ENCODE assay signal across 9 cellular contexts in the genomic region with DNA sequence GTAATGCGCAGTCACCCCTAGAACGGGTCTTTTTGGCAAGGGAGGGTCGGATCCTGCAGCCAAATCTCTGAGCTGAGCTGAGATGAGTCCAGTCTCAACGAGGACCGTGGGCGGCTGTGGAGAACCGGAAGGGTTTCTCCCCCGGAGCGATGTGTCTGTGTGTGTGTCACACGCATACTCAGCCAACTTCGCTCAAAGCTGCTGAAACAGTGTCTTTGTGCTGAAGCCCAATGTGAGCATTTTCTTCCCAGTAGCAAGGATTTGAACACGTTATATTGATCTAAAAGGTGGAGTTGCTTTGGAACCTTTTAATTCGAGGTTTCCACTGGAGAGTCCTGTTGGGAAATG. TPM values are rescaled to one million over a fixed set of nuclear protein-coding genes. Genes with fewer than 3 reads are reported as not detected.
DNase-seq lines count a peak whose midpoint lies in the region; ATAC-seq, FAIRE-seq and TF ChIP-seq lines count a peak whose summit lies in the region.
"Had no signal": no experiment of that assay in that cellular context is flagged by ENCODE, and none has a peak within 500 bp of the region (broad histone marks: within the 10 kb centered on the region; RNA-seq: fewer than 3 reads in every experiment).

No MANE protein-coding gene starts in this region.

- intact Hi-C loops in lower leg skin (cut with DNase I; ENCODE audit: low total_unique reads) (no loop called here), aorta (cut with DNase I) (no loop called here)

- in situ Hi-C loops in brain microvascular endothelial cell (cut with HindIII; ENCODE audit: low pct_ligation_motif_present, low sequenced_read_pairs), result no loop called here

- peak overlapping the region; percentile 89 to 100 for H3K27ac ChIP-seq in A549
- H3K27ac ChIP-seq in brain microvascular endothelial cell, result no peak overlapping the region
- H3K27ac ChIP-seq in aorta (ENCODE audit: low read depth in 1 of 2, low read length in 2 of 2), result no peak overlapping the region

- TF ChIP-seq EP300 in A549 (IDR thresholded peaks at IDR 0.05), result no peak

- peaks cover 33% of the 10 kb centered on the region for H3K27me3 ChIP-seq in H7 (ENCODE audit: control insufficient read depth, insufficient read depth, low read length)
- peaks cover 8% of the 10 kb centered on the region for H3K27me3 ChIP-seq in brain microvascular endothelial cell (replicated peaks)
- no peaks in the 10 kb centered on the region for H3K27me3 ChIP-seq in aorta (ENCODE audit: control insufficient read depth in 1 of 2, insufficient read depth in 2 of 2, low read length in 1 of 2)

- H3K36me3 ChIP-seq in H7 (replicated peaks; ENCODE audit: control insufficient read depth, insufficient read depth, low read length) (no peaks in the 10 kb centered on the region; the same call in 1 of the 2 replicates), brain microvascular endothelial cell (replicated peaks) (no peaks in the 10 kb centered on the region), aorta (ENCODE audit: control insufficient read depth in 1 of 2, insufficient read depth in 2 of 2, low read length in 1 of 2) (no peaks in the 10 kb centered on the region)

- FAIRE-seq in A549 (lab: Jason Lieb, UNC), result no peak
- FAIRE-seq: islet of Langerhans had no signal

- TF ChIP-seq RAD21 in A549 (conservative IDR thresholded peaks at IDR 0.05 in 1 of 2, IDR thresholded peaks at IDR 0.05 in 1 of 2), result no peak

- WGBS in A549 (ENCODE audit: missing lambda C conversion rate), result 3% methylated on average over 9 of the region's 13 CpGs
- WGBS in lower leg skin, 2 donors, result 1 to 5% methylated on average over 12 to 13 of the region's 13 CpGs
- 13 to 16% methylated on average over 13 of the region's 13 CpGs for WGBS in aorta, 2 donors

- TF ChIP-seq POLR2A in A549 (IDR thresholded peaks at IDR 0.05; ENCODE audit: low read length) (no peak), lower leg skin (IDR thresholded peaks at IDR 0.05) (no peak)

- TF ChIP-seq CTCF in A549 (IDR thresholded peaks at IDR 0.05) (no peak), brain microvascular endothelial cell (IDR thresholded peaks at IDR 0.05; ENCODE audit: low read depth, low read length, missing control alignments) (no peak), lower leg skin (IDR thresholded peaks at IDR 0.05) (no peak)

- CTCF ChIA-PET in A549 (lab: Yijun Ruan, JAX), result interaction anchor here (1.4 to 12.0 kb wide), 5 partner anchors 37 to 184 kb away, joined by 3 to 184 read pairs (median 5); no protein-coding TSS in a partner anchor

- H3K4me3 ChIP-seq in A549, result peak overlapping the region; percentile 78
- peak overlapping the region; percentile 56 for H3K4me3 ChIP-seq in H7 (ENCODE audit: insufficient read depth, low read depth, low read length)
- H3K4me3 ChIP-seq in brain microvascular endothelial cell (ENCODE audit: low read depth, low read length), result peak overlapping the region; percentile 53
- peak overlapping the region; percentile 16 for H3K4me3 ChIP-seq in lower leg skin (ENCODE audit: low read depth, poor library complexity, severe bottlenecking)
- H3K4me3 ChIP-seq in aorta (ENCODE audit: low read length in 2 of 2), result no peak overlapping the region

- POLR2A ChIA-PET in A549 (lab: Yijun Ruan, JAX), result no interaction called here

- no peaks in the 10 kb centered on the region for H3K9me3 ChIP-seq in A549
- H3K9me3 ChIP-seq in aorta (ENCODE audit: control insufficient read depth, low read length), result no peaks in the 10 kb centered on the region

- H3K4me1 ChIP-seq in A549 (peaks cover 32% of the 10 kb centered on the region), aorta (ENCODE audit: control insufficient read depth in 1 of 2, insufficient read depth in 2 of 2, low read length in 2 of 2) (no peaks in the 10 kb centered on the region)

- peak overlapping the region; percentile 74 for H3K4me2 ChIP-seq in A549

- DNase-seq in A549 (ENCODE audit: low read depth in 1 of 2, low spot score in 1 of 2) (peak in 1 of 2 experiments; percentile 26), H7 (no peak), brain microvascular endothelial cell (peak; percentile 38), lower leg skin (ENCODE audit: low spot score in 2 of 2) (no peak), NCI-H510A treated with DMSO at 0.1 percent for 48 hours (lab: John Stamatoyannopoulos, UW) (no peak), aorta (no peak)

- ATAC-seq in A549, result peak in 1 of 2 experiments; percentile 11; a peak in 3 of 6 replicates
- no peak for ATAC-seq in HG03342 (IDR thresholded peaks at IDR 0.05; ENCODE audit: unreplicated experiment)
- no peak for ATAC-seq in aorta (ENCODE audit: low FRiP score)
- no peak for ATAC-seq in GM18498 (IDR thresholded peaks at IDR 0.05; ENCODE audit: unreplicated experiment)

TF ChIP-seq in A549, 52 proteins besides CTCF, POLR2A, EP300 and RAD21:
- TF ChIP-seq BHLHE40 (IDR thresholded peaks at IDR 0.05; ENCODE audit: low read depth, low read length) (no peak), ZFP36 (IDR thresholded peaks at IDR 0.05; ENCODE audit: borderline replicate concordance, partially characterized antibody) (no peak), HOXB13 (CRISPR knock-in tag; IDR thresholded peaks at IDR 0.05; ENCODE audit: low read depth) (no peak), EHF (CRISPR knock-in tag; IDR thresholded peaks at IDR 0.05) (no peak), MAZ (IDR thresholded peaks at IDR 0.05; ENCODE audit: borderline replicate concordance, low read depth, low read length) (no peak), ZSCAN20 (CRISPR knock-in tag; IDR thresholded peaks at IDR 0.05) (no peak), ESRRA (IDR thresholded peaks at IDR 0.05; ENCODE audit: borderline replicate concordance, low read length) (no peak), PHF8 (IDR thresholded peaks at IDR 0.05; ENCODE audit: borderline replicate concordance, low read depth) (no peak), CHD4 (IDR thresholded peaks at IDR 0.05; ENCODE audit: borderline replicate concordance) (no peak), TP53 (CRISPR knock-in tag; IDR thresholded peaks at IDR 0.05) (no peak), KDM1A (IDR thresholded peaks at IDR 0.05; ENCODE audit: low read depth) (no peak), ZNF302 (CRISPR knock-in tag; IDR thresholded peaks at IDR 0.05) (no peak), RCOR1 (IDR thresholded peaks at IDR 0.05; ENCODE audit: low read depth, low read length) (no peak), FOSL2 (IDR thresholded peaks at IDR 0.05) (no peak), FOSL2 (CRISPR knock-in tag; IDR thresholded peaks at IDR 0.05) (no peak), HDAC2 (IDR thresholded peaks at IDR 0.05) (no peak), CBX8 (IDR thresholded peaks at IDR 0.05) (no peak)
- TF ChIP-seq, protein P1, sequence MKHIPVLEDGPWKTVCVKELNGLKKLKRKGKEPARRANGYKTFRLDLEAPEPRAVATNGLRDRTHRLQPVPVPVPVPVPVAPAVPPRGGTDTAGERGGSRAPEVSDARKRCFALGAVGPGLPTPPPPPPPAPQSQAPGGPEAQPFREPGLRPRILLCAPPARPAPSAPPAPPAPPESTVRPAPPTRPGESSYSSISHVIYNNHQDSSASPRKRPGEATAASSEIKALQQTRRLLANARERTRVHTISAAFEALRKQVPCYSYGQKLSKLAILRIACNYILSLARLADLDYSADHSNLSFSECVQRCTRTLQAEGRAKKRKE (CRISPR knock-in tag; IDR thresholded peaks at IDR 0.05; ENCODE audit: low read depth), result no peak
- TF ChIP-seq, protein P2, sequence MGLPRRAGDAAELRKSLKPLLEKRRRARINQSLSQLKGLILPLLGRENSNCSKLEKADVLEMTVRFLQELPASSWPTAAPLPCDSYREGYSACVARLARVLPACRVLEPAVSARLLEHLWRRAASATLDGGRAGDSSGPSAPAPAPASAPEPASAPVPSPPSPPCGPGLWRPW (IDR thresholded peaks at IDR 0.05), result no peak

RNA-seq across cellular contexts. Expression of gene CELSR1, which starts 1.4 kb away (rescaled TPM):
- polyA plus RNA-seq in A549 (2011; rRNA removed) (15.3 and 19.4 TPM in 2 replicates), A549 (2017; fragmentation: RNase III; extraction: RNeasy Plus Mini Kit Qiagen cat#74134 plus additional on column Dnase treatment) (26.9 to 31.8 TPM (median 28.4 TPM) in 3 replicates), aorta (under 1 TPM; 0.15 to 0.38 TPM)
- 28.6 and 34.3 TPM in 2 replicates for polyA plus RNA-seq in A549 (2012; cell fraction: cytosol; rRNA removed)
- 65.9 and 84.5 TPM in 2 replicates for polyA plus RNA-seq in A549 (2012; cell fraction: nucleus; rRNA removed)
- 40.5 and 50.8 TPM in 2 replicates for polyA minus RNA-seq in A549 (2011; rRNA and poly(A)+ RNA removed)
- total RNA-seq in H7 (2014; rRNA removed; shearing (Covaris generic)), result 5.3 and 7.8 TPM in 2 replicates
- total RNA-seq in lower leg skin (10 to 100 TPM; 31.7 to 72.7 (median 54.1) TPM), aorta (1 to 10 TPM; 2.3 to 3.0 TPM)

Comparison
In these comparisons a context has a peak if more than half of its experiments do, and no peak if none do; other contexts are left out.
1. H3K27ac ChIP-seq: peak in A549 (2 of 2); none in brain microvascular endothelial cell (single experiment) and aorta (0 of 2).
2. H3K4me3 ChIP-seq: peak in A549 (single experiment), H7 (single experiment), brain microvascular endothelial cell (single experiment) and lower leg skin (single experiment); none in aorta (0 of 2).